14 cellular contexts compared by ENCODE assay signal in the genomic region with DNA sequence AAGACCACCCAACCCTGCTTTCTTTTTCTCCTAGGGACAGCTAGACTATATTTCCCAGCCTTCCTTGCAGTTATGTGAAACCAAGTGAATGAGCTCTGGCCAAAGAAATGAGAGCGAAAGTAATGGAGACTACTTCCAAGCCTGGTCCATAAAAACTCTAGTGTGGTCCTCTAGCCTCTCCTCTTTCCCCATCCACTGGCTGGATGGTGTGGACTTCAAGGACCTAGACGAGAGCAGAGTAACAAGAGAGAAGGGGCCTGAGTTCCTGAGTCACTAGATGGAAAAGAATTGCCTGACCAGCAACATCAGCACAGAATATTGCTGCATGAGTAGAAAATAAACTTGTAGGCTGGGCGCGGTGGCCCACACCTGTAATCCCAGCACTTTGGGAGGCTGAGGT.
"Had no signal": no experiment of that assay in that cellular context is flagged by ENCODE, and none has a peak within 500 bp of the region (broad histone marks: within the 10 kb centered on the region; RNA-seq: fewer than 3 reads in every experiment).

No MANE protein-coding gene starts in this region.

- H3K4me1 ChIP-seq: prostate gland had no signal

- H3K27ac ChIP-seq: gastrocnemius medialis, prostate gland, spleen had no signal

- H3K4me3 ChIP-seq: gastrocnemius medialis, prostate gland, spleen had no signal

- H3K27me3 ChIP-seq: spleen had no signal

- H3K9me3 ChIP-seq: gastrocnemius medialis, prostate gland, spleen had no signal

- ATAC-seq: gastrocnemius medialis; sciatic nerve; stimulated activated naive B cell treated with anti-CD40 and anti-IgM and Interleukin-4, amounts not matched to agents 10 μg/mL and 1 μg/mL and 100 μg/mL, for 72 hours; T-helper 17 cell had no signal

- H3K36me3 ChIP-seq: gastrocnemius medialis, prostate gland had no signal

- DNase-seq: activated CD4-positive, CD25-positive, alpha-beta regulatory T cell; anterior cingulate cortex; gastrocnemius medialis; kidney; nucleus accumbens; SHP77 treated with DMSO at 0.1 percent for 48 hours; spleen; stimulated activated CD4-positive, alpha-beta T cell treated with anti-CD3 and anti-CD28 coated beads, Interleukin-1b, Interleukin-23, amount 100 ng/mL, for 48 hours; stimulated activated naive B cell treated with anti-CD40 and anti-IgM and Interleukin-4, amounts not matched to agents 10 μg/mL and 1 μg/mL and 100 μg/mL, for 72 hours; T-helper 17 cell; trophoblast cell had no signal

- H3K4me3 Mint-ChIP-seq: stimulated activated naive B cell treated with anti-CD40 and anti-IgM and Interleukin-4, amounts not matched to agents 10 μg/mL and 1 μg/mL and 100 μg/mL, for 72 hours; T-helper 17 cell had no signal

- H3K27ac Mint-ChIP-seq: activated naive CD4-positive, alpha-beta T cell treated with anti-CD3 and anti-CD28 coated beads, Interleukin-2, amount 50 U/mL, for 72 hours; stimulated activated naive B cell treated with anti-CD40 and anti-IgM and Interleukin-4, amounts not matched to agents 10 μg/mL and 1 μg/mL and 100 μg/mL, for 72 hours; T-helper 17 cell had no signal

- H3K27me3 Mint-ChIP-seq: stimulated activated naive B cell treated with anti-CD40 and anti-IgM and Interleukin-4, amounts not matched to agents 10 μg/mL and 1 μg/mL and 100 μg/mL, for 72 hours; T-helper 17 cell had no signal
